Comparison of ENCODE assay signal across 1 cellular context in genomic region chr20:24334830-24335229, GRCh38.
A peak's percentile ranks its signal among the peaks of the same experiment; 100 is the strongest.
TF ChIP-seq lines count a peak whose summit lies in the region.

No MANE protein-coding gene starts in this region.

TF ChIP-seq in GM12878, 131 proteins besides CTCF, POLR2A, EP300 and RAD21 (continued from another document):
- TF ChIP-seq, protein P1, sequence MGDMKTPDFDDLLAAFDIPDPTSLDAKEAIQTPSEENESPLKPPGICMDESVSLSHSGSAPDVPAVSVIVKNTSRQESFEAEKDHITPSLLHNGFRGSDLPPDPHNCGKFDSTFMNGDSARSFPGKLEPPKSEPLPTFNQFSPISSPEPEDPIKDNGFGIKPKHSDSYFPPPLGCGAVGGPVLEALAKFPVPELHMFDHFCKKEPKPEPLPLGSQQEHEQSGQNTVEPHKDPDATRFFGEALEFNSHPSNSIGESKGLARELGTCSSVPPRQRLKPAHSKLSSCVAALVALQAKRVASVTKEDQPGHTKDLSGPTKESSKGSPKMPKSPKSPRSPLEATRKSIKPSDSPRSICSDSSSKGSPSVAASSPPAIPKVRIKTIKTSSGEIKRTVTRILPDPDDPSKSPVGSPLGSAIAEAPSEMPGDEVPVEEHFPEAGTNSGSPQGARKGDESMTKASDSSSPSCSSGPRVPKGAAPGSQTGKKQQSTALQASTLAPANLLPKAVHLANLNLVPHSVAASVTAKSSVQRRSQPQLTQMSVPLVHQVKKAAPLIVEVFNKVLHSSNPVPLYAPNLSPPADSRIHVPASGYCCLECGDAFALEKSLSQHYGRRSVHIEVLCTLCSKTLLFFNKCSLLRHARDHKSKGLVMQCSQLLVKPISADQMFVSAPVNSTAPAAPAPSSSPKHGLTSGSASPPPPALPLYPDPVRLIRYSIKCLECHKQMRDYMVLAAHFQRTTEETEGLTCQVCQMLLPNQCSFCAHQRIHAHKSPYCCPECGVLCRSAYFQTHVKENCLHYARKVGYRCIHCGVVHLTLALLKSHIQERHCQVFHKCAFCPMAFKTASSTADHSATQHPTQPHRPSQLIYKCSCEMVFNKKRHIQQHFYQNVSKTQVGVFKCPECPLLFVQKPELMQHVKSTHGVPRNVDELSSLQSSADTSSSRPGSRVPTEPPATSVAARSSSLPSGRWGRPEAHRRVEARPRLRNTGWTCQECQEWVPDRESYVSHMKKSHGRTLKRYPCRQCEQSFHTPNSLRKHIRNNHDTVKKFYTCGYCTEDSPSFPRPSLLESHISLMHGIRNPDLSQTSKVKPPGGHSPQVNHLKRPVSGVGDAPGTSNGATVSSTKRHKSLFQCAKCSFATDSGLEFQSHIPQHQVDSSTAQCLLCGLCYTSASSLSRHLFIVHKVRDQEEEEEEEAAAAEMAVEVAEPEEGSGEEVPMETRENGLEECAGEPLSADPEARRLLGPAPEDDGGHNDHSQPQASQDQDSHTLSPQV (IDR thresholded peaks at IDR 0.05): no peak
- 0 out of 2 replicates have a peak, but pooled peaks have one; percentile 20 for TF ChIP-seq FOXK2 (IDR thresholded peaks at IDR 0.05)
- TF ChIP-seq, protein P2, sequence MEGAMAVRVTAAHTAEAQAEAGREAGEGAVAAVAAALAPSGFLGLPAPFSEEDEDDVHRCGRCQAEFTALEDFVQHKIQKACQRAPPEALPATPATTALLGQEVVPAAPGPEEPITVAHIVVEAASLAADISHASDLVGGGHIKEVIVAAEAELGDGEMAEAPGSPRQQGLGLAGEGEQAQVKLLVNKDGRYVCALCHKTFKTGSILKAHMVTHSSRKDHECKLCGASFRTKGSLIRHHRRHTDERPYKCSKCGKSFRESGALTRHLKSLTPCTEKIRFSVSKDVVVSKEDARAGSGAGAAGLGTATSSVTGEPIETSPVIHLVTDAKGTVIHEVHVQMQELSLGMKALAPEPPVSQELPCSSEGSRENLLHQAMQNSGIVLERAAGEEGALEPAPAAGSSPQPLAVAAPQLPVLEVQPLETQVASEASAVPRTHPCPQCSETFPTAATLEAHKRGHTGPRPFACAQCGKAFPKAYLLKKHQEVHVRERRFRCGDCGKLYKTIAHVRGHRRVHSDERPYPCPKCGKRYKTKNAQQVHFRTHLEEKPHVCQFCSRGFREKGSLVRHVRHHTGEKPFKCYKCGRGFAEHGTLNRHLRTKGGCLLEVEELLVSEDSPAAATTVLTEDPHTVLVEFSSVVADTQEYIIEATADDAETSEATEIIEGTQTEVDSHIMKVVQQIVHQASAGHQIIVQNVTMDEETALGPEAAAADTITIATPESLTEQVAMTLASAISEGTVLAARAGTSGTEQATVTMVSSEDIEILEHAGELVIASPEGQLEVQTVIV (IDR thresholded peaks at IDR 0.05; ENCODE audit: borderline replicate concordance, partially characterized antibody): peak; percentile 24
- no peak for TF ChIP-seq TCF3 (IDR thresholded peaks at IDR 0.05; ENCODE audit: borderline replicate concordance, insufficient read depth, low read depth, low read length)
- no peak for TF ChIP-seq BRCA1 (IDR thresholded peaks at IDR 0.05; ENCODE audit: low read depth, low read length)
- TF ChIP-seq SREBF1 (IDR thresholded peaks at IDR 0.05; ENCODE audit: low read length): no peak
- no peak for TF ChIP-seq HCFC1 (IDR thresholded peaks at IDR 0.05; ENCODE audit: low read length)
- TF ChIP-seq CHD1 (IDR thresholded peaks at IDR 0.05; ENCODE audit: low read depth, low read length): no peak
- no peak for TF ChIP-seq FOXM1 (IDR thresholded peaks at IDR 0.05; ENCODE audit: low read depth, low read length)
- TF ChIP-seq PAX5 (IDR thresholded peaks at IDR 0.05; ENCODE audit: borderline replicate concordance, low read depth, low read length): no peak
- TF ChIP-seq, protein P3, sequence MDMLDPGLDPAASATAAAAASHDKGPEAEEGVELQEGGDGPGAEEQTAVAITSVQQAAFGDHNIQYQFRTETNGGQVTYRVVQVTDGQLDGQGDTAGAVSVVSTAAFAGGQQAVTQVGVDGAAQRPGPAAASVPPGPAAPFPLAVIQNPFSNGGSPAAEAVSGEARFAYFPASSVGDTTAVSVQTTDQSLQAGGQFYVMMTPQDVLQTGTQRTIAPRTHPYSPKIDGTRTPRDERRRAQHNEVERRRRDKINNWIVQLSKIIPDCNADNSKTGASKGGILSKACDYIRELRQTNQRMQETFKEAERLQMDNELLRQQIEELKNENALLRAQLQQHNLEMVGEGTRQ (IDR thresholded peaks at IDR 0.05; ENCODE audit: borderline replicate concordance, low read depth, low read length): no peak
- TF ChIP-seq BHLHE40 (IDR thresholded peaks at IDR 0.05; ENCODE audit: borderline replicate concordance in 1 of 2, low read depth in 2 of 2, low read length in 1 of 2): no peak
TF ChIP-seq in GM12878: peak in this region for 2.
